ENCODE assay signal across 7 cellular contexts in genomic region chr5:144024085-144024484, GRCh38.
"Had no signal": no experiment of that assay in that cellular context is flagged by ENCODE, and none has a peak within 500 bp of the region (broad histone marks: within the 10 kb centered on the region; RNA-seq: fewer than 3 reads in every experiment).

No MANE protein-coding gene starts in this region.

- H3K36me3 Mint-ChIP-seq: IgD-negative memory B cell had no signal

- DNase-seq: KBM-7, KG1 had no signal

- ATAC-seq: HepG2, K562 had no signal

- H3K27ac ChIP-seq: HL-60 had no signal

- FAIRE-seq: HepG2, HTR-8/SVneo, K562 had no signal

- H3K4me3 Mint-ChIP-seq: IgD-negative memory B cell had no signal

- H3K4me3 ChIP-seq: K562 had no signal

- H3K27ac Mint-ChIP-seq: IgD-negative memory B cell had no signal
